Comparison of ENCODE assay signal across 8 cellular contexts in genomic region chr4:101279377-101279871, GRCh38.
DNase-seq lines count a peak whose midpoint lies in the region; ATAC-seq and TF ChIP-seq lines count a peak whose summit lies in the region.

No MANE protein-coding gene starts in this region.

- H3K4me3 Mint-ChIP-seq in CD14-positive monocyte (peak overlapping the region; percentile 58 to 86), IgD-negative memory B cell (peak overlapping the region; percentile 6 to 58 (median 40))
- peak overlapping the region; percentile 54 for H3K4me3 Mint-ChIP-seq in natural killer cell treated with Interleukin-12 subunit alpha and Interleukin-12 subunit beta and Interleukin-15 and Interleukin-18, amount 100 ng/mL, for 72 hours

- intact Hi-C loops in CD14-positive monocyte (cut with micrococcal nuclease), result no loop called here

- TF ChIP-seq CTCF in CD14-positive monocyte (IDR thresholded peaks at IDR 0.05), result no peak

- peak overlapping the region; percentile 80 to 93 (median 86) for H3K27ac Mint-ChIP-seq in CD14-positive monocyte
- H3K27ac Mint-ChIP-seq in IgD-negative memory B cell, result peak overlapping the region in 2 of 3 donors; percentile 18 to 70
- H3K27ac Mint-ChIP-seq in natural killer cell treated with Interleukin-12 subunit alpha and Interleukin-12 subunit beta and Interleukin-15 and Interleukin-18, amount 100 ng/mL, for 72 hours, result peak overlapping the region; percentile 43 to 78

- DNase-seq in CD14-positive monocyte (ENCODE audit: low spot score), result peak; percentile 54
- peak; percentile 73 for DNase-seq in brain pericyte (ENCODE audit: low read depth, low spot score)
- no peak for DNase-seq in natural killer cell treated with Interleukin-12 subunit alpha and Interleukin-12 subunit beta and Interleukin-15 and Interleukin-18, amount 100 ng/mL, for 72 hours (ENCODE audit: low spot score)
- no peak for DNase-seq in KG1 (lab: John Stamatoyannopoulos, UW)
- no peak for DNase-seq in RPMI8226
- no peak for DNase-seq in NCI-H1092 (lab: John Stamatoyannopoulos, UW)

- H3K4me1 Mint-ChIP-seq in CD14-positive monocyte, result peaks cover 51% of the 10 kb centered on the region
- peaks cover 45 to 69% (median 67%) of the 10 kb centered on the region in 3 donors for H3K4me1 Mint-ChIP-seq in IgD-negative memory B cell
- peaks cover 57 to 72% of the 10 kb centered on the region in 2 donors for H3K4me1 Mint-ChIP-seq in natural killer cell treated with Interleukin-12 subunit alpha and Interleukin-12 subunit beta and Interleukin-15 and Interleukin-18, amount 100 ng/mL, for 72 hours (ENCODE audit: low read depth in 2 of 2)

- H3K27me3 Mint-ChIP-seq in CD14-positive monocyte (ENCODE audit: low read depth in 3 of 3), result no peaks in the 10 kb centered on the region
- H3K27me3 Mint-ChIP-seq in IgD-negative memory B cell, result no peaks in the 10 kb centered on the region
- no peaks in the 10 kb centered on the region for H3K27me3 Mint-ChIP-seq in natural killer cell treated with Interleukin-12 subunit alpha and Interleukin-12 subunit beta and Interleukin-15 and Interleukin-18, amount 100 ng/mL, for 72 hours

- peaks cover 0 to 3% (median 0%) of the 10 kb centered on the region in 7 donors for H3K9me3 Mint-ChIP-seq in CD14-positive monocyte
- no peaks in the 10 kb centered on the region for H3K9me3 Mint-ChIP-seq in IgD-negative memory B cell
- H3K9me3 Mint-ChIP-seq in natural killer cell treated with Interleukin-12 subunit alpha and Interleukin-12 subunit beta and Interleukin-15 and Interleukin-18, amount 100 ng/mL, for 72 hours, result no peaks in the 10 kb centered on the region

- ATAC-seq in GM21381 (IDR thresholded peaks at IDR 0.05; ENCODE audit: unreplicated experiment), result peak; percentile 71
- peak; percentile 78 to 80 for ATAC-seq in natural killer cell treated with Interleukin-12 subunit alpha and Interleukin-12 subunit beta and Interleukin-15 and Interleukin-18, amount 100 ng/mL, for 72 hours

- H3K36me3 Mint-ChIP-seq in CD14-positive monocyte, result peaks cover 0 to 2% of the 10 kb centered on the region in 2 donors
- H3K36me3 Mint-ChIP-seq in IgD-negative memory B cell, result peaks cover 2% of the 10 kb centered on the region
- no peaks in the 10 kb centered on the region for H3K36me3 Mint-ChIP-seq in natural killer cell treated with Interleukin-12 subunit alpha and Interleukin-12 subunit beta and Interleukin-15 and Interleukin-18, amount 100 ng/mL, for 72 hours

Comparison
In these comparisons a context has a peak if more than half of its experiments do, and no peak if none do; other contexts are left out.
1. DNase-seq: peak in CD14-positive monocyte (single experiment) and brain pericyte (single experiment); none in natural killer cell treated with Interleukin-12 subunit alpha and Interleukin-12 subunit beta and Interleukin-15 and Interleukin-18, amount 100 ng/mL, for 72 hours (single experiment), KG1 (single experiment), RPMI8226 (single experiment) and NCI-H1092 (single experiment).
2. Peak in every context shown above with its lines, with median percentiles within 50 percentile points of each other: H3K27ac Mint-ChIP-seq and H3K4me3 Mint-ChIP-seq.